In the genomic region with DNA sequence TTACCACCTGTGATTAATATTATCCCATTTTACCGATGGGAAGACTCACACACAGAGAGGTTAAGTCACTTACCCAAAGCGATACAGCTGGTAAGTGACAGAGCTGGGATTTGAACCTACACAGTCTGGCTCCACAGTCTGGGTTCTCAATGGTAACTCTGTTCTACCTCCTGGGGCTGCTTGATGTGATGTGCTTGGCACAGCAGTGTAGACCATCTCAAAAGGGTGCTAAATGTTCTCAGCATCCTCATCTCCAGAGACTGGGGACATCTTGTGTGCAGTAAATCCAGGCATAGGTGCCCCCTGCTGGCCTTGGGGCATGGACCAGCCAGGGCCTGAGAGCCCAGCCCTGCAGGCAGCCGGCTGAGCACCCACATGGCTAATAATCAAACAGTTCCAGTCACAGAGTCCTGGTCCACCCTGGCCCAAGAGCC, we compare ENCODE assay signal across 1 cellular context.
A peak's percentile ranks its signal among the peaks of the same experiment; 100 is the strongest.
TF ChIP-seq lines count a peak whose summit lies in the region.

No MANE protein-coding gene starts in this region.

TF ChIP-seq in HepG2, 621 proteins besides CTCF, POLR2A, EP300 and RAD21 (continued from another document and continues in another):
- TF ChIP-seq, protein P1, sequence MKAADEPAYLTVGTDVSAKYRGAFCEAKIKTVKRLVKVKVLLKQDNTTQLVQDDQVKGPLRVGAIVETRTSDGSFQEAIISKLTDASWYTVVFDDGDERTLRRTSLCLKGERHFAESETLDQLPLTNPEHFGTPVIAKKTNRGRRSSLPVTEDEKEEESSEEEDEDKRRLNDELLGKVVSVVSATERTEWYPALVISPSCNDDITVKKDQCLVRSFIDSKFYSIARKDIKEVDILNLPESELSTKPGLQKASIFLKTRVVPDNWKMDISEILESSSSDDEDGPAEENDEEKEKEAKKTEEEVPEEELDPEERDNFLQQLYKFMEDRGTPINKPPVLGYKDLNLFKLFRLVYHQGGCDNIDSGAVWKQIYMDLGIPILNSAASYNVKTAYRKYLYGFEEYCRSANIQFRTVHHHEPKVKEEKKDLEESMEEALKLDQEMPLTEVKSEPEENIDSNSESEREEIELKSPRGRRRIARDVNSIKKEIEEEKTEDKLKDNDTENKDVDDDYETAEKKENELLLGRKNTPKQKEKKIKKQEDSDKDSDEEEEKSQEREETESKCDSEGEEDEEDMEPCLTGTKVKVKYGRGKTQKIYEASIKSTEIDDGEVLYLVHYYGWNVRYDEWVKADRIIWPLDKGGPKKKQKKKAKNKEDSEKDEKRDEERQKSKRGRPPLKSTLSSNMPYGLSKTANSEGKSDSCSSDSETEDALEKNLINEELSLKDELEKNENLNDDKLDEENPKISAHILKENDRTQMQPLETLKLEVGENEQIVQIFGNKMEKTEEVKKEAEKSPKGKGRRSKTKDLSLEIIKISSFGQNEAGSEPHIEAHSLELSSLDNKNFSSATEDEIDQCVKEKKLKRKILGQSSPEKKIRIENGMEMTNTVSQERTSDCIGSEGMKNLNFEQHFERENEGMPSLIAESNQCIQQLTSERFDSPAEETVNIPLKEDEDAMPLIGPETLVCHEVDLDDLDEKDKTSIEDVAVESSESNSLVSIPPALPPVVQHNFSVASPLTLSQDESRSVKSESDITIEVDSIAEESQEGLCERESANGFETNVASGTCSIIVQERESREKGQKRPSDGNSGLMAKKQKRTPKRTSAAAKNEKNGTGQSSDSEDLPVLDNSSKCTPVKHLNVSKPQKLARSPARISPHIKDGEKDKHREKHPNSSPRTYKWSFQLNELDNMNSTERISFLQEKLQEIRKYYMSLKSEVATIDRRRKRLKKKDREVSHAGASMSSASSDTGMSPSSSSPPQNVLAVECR (CRISPR knock-in tag; IDR thresholded peaks at IDR 0.05; ENCODE audit: borderline replicate concordance), result peak; percentile 45; the same call in 1 of the 2 replicates
- TF ChIP-seq LCORL (IDR thresholded peaks at IDR 0.05) (no peak), LCORL (CRISPR knock-in tag; IDR thresholded peaks at IDR 0.05) (peak; percentile 85), ZNF510 (CRISPR knock-in tag; IDR thresholded peaks at IDR 0.05; ENCODE audit: low read depth) (no peak), ZNF841 (CRISPR knock-in tag; IDR thresholded peaks at IDR 0.05; ENCODE audit: borderline replicate concordance) (no peak), MEF2D (CRISPR knock-in tag; IDR thresholded peaks at IDR 0.05) (0 out of 2 replicates have a peak, but pooled peaks have one; percentile 61), MAZ (IDR thresholded peaks at IDR 0.05; ENCODE audit: borderline replicate concordance, low read depth, low read length) (no peak), MAZ (CRISPR knock-in tag; IDR thresholded peaks at IDR 0.05; ENCODE audit: low read depth) (0 out of 2 replicates have a peak, but pooled peaks have one; percentile 28), ZNF891 (CRISPR knock-in tag; IDR thresholded peaks at IDR 0.05) (no peak), BHLHE40 (IDR thresholded peaks at IDR 0.05; ENCODE audit: low read length) (peak; percentile 44; the same call in 1 of the 2 replicates), ARHGAP35 (CRISPR knock-in tag; IDR thresholded peaks at IDR 0.05; ENCODE audit: borderline replicate concordance) (0 out of 2 replicates have a peak, but pooled peaks have one; percentile 50), CCDC6 (CRISPR knock-in tag; IDR thresholded peaks at IDR 0.05) (peak; percentile 55; the same call in 1 of the 2 replicates), KDM3A (CRISPR knock-in tag; IDR thresholded peaks at IDR 0.05; ENCODE audit: low read depth) (peak; percentile 52; the same call in 1 of the 2 replicates), MAFG (CRISPR knock-in tag; IDR thresholded peaks at IDR 0.05) (no peak), GTF3A (CRISPR knock-in tag; conservative IDR thresholded peaks at IDR 0.05) (no peak), ZIK1 (CRISPR knock-in tag; IDR thresholded peaks at IDR 0.05; ENCODE audit: borderline replicate concordance, low read depth) (no peak), ZNF136 (CRISPR knock-in tag; IDR thresholded peaks at IDR 0.05; ENCODE audit: low read depth) (peak; percentile 61; the same call in 1 of the 2 replicates), GABPA (IDR thresholded peaks at IDR 0.05; ENCODE audit: low read depth, low read length) (no peak), GABPA (CRISPR knock-in tag; IDR thresholded peaks at IDR 0.05; ENCODE audit: low read depth) (peak; percentile 49; the same call in 1 of the 2 replicates), MTA1 (CRISPR knock-in tag; IDR thresholded peaks at IDR 0.05; ENCODE audit: borderline replicate concordance) (peak; percentile 35; the same call in 1 of the 2 replicates), NR2F6 (IDR thresholded peaks at IDR 0.05) (no peak), NR2F6 (CRISPR knock-in tag; IDR thresholded peaks at IDR 0.05) (peak; percentile 63; the same call in 1 of the 2 replicates), CBX1 (IDR thresholded peaks at IDR 0.05; ENCODE audit: low read depth) (peak; percentile 44), ZNF768 (CRISPR knock-in tag; IDR thresholded peaks at IDR 0.05) (peak; percentile 90), SP4 (CRISPR knock-in tag; IDR thresholded peaks at IDR 0.05) (peak; percentile 52; the same call in 1 of the 2 replicates), RXRA (CRISPR knock-in tag; IDR thresholded peaks at IDR 0.05) (0 out of 2 replicates have a peak, but pooled peaks have one; percentile 20), ZNF660 (CRISPR knock-in tag; IDR thresholded peaks at IDR 0.05; ENCODE audit: borderline replicate concordance, low read depth) (no peak), KAT8 (CRISPR knock-in tag; IDR thresholded peaks at IDR 0.05) (no peak)
- TF ChIP-seq, protein P2, sequence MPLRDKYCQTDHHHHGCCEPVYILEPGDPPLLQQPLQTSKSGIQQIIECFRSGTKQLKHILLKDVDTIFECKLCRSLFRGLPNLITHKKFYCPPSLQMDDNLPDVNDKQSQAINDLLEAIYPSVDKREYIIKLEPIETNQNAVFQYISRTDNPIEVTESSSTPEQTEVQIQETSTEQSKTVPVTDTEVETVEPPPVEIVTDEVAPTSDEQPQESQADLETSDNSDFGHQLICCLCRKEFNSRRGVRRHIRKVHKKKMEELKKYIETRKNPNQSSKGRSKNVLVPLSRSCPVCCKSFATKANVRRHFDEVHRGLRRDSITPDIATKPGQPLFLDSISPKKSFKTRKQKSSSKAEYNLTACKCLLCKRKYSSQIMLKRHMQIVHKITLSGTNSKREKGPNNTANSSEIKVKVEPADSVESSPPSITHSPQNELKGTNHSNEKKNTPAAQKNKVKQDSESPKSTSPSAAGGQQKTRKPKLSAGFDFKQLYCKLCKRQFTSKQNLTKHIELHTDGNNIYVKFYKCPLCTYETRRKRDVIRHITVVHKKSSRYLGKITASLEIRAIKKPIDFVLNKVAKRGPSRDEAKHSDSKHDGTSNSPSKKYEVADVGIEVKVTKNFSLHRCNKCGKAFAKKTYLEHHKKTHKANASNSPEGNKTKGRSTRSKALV (CRISPR knock-in tag; IDR thresholded peaks at IDR 0.05), result peak; percentile 28; the same call in 1 of the 2 replicates
- TF ChIP-seq, protein P3, sequence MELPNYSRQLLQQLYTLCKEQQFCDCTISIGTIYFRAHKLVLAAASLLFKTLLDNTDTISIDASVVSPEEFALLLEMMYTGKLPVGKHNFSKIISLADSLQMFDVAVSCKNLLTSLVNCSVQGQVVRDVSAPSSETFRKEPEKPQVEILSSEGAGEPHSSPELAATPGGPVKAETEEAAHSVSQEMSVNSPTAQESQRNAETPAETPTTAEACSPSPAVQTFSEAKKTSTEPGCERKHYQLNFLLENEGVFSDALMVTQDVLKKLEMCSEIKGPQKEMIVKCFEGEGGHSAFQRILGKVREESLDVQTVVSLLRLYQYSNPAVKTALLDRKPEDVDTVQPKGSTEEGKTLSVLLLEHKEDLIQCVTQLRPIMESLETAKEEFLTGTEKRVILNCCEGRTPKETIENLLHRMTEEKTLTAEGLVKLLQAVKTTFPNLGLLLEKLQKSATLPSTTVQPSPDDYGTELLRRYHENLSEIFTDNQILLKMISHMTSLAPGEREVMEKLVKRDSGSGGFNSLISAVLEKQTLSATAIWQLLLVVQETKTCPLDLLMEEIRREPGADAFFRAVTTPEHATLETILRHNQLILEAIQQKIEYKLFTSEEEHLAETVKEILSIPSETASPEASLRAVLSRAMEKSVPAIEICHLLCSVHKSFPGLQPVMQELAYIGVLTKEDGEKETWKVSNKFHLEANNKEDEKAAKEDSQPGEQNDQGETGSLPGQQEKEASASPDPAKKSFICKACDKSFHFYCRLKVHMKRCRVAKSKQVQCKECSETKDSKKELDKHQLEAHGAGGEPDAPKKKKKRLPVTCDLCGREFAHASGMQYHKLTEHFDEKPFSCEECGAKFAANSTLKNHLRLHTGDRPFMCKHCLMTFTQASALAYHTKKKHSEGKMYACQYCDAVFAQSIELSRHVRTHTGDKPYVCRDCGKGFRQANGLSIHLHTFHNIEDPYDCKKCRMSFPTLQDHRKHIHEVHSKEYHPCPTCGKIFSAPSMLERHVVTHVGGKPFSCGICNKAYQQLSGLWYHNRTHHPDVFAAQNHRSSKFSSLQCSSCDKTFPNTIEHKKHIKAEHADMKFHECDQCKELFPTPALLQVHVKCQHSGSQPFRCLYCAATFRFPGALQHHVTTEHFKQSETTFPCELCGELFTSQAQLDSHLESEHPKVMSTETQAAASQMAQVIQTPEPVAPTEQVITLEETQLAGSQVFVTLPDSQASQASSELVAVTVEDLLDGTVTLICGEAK (IDR thresholded peaks at IDR 0.05), result no peak
- TF ChIP-seq, protein P3 (CRISPR knock-in tag; IDR thresholded peaks at IDR 0.05), result no peak
- TF ChIP-seq, protein P4, sequence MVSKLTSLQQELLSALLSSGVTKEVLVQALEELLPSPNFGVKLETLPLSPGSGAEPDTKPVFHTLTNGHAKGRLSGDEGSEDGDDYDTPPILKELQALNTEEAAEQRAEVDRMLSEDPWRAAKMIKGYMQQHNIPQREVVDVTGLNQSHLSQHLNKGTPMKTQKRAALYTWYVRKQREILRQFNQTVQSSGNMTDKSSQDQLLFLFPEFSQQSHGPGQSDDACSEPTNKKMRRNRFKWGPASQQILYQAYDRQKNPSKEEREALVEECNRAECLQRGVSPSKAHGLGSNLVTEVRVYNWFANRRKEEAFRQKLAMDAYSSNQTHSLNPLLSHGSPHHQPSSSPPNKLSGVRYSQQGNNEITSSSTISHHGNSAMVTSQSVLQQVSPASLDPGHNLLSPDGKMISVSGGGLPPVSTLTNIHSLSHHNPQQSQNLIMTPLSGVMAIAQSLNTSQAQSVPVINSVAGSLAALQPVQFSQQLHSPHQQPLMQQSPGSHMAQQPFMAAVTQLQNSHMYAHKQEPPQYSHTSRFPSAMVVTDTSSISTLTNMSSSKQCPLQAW (CRISPR knock-in tag; IDR thresholded peaks at IDR 0.05), result peak; percentile 84
- TF ChIP-seq, protein P5, sequence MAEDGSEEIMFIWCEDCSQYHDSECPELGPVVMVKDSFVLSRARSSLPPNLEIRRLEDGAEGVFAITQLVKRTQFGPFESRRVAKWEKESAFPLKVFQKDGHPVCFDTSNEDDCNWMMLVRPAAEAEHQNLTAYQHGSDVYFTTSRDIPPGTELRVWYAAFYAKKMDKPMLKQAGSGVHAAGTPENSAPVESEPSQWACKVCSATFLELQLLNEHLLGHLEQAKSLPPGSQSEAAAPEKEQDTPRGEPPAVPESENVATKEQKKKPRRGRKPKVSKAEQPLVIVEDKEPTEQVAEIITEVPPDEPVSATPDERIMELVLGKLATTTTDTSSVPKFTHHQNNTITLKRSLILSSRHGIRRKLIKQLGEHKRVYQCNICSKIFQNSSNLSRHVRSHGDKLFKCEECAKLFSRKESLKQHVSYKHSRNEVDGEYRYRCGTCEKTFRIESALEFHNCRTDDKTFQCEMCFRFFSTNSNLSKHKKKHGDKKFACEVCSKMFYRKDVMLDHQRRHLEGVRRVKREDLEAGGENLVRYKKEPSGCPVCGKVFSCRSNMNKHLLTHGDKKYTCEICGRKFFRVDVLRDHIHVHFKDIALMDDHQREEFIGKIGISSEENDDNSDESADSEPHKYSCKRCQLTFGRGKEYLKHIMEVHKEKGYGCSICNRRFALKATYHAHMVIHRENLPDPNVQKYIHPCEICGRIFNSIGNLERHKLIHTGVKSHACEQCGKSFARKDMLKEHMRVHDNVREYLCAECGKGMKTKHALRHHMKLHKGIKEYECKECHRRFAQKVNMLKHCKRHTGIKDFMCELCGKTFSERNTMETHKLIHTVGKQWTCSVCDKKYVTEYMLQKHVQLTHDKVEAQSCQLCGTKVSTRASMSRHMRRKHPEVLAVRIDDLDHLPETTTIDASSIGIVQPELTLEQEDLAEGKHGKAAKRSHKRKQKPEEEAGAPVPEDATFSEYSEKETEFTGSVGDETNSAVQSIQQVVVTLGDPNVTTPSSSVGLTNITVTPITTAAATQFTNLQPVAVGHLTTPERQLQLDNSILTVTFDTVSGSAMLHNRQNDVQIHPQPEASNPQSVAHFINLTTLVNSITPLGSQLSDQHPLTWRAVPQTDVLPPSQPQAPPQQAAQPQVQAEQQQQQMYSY (CRISPR knock-in tag; IDR thresholded peaks at IDR 0.05), result no peak
- TF ChIP-seq, protein P6, sequence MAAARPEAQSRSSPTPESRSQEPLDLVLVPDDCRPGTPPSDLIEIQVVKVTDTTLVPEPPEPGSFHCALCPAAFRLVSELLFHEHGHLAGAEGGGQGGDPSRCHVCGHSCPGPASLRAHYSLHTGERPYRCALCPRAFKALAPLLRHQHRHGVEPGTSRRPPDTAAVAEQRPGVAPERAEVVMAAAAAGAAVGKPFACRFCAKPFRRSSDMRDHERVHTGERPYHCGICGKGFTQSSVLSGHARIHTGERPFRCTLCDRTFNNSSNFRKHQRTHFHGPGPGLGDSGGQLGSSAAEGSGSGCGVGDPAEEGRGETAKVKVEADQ (CRISPR knock-in tag; IDR thresholded peaks at IDR 0.05; ENCODE audit: borderline replicate concordance), result no peak
